In genomic region chr11:3849297-3849874, GRCh38 we compare ENCODE assay signal across 9 cellular contexts. TPM values are rescaled to one million over a fixed set of nuclear protein-coding genes. Genes with fewer than 3 reads are reported as not detected.
A peak's percentile ranks its signal among the peaks of the same experiment; 100 is the strongest.
DNase-seq lines count a peak whose midpoint lies in the region; ATAC-seq, FAIRE-seq and TF ChIP-seq lines count a peak whose summit lies in the region.
"Had no signal": no experiment of that assay in that cellular context is flagged by ENCODE, and none has a peak within 500 bp of the region (broad histone marks: within the 10 kb centered on the region; RNA-seq: fewer than 3 reads in every experiment).

No MANE protein-coding gene starts in this region.

- WGBS in mammary epithelial cell (ENCODE audit: low coverage, missing lambda C conversion rate): 64% methylated on average over 10 of the region's 10 CpGs
- WGBS in HepG2 (ENCODE audit: low lambda C conversion rate): 38% methylated on average over 10 of the region's 10 CpGs

- CTCF ChIA-PET in mammary epithelial cell (lab: Charles Lee; ENCODE audit: low non-redundant PET) (interaction anchor here (0.6 to 1.4 kb wide), 7 partner anchors 10 to 233 kb away, joined by 3 to 33 read pairs (median 5); no protein-coding TSS in a partner anchor), HepG2 (lab: Yijun Ruan, JAX; ENCODE audit: low intra/inter-chr PET ratio, low total read pairs) (interaction anchor here (4.5 kb wide), 1 partner anchor 224 kb away, joined by 28 read pairs; no protein-coding TSS in a partner anchor)

- no peak for TF ChIP-seq POLR2A in HepG2 (IDR thresholded peaks at IDR 0.05; ENCODE audit: insufficient read depth in 1 of 2, low read depth in 2 of 2, low read length in 2 of 2)
- TF ChIP-seq POLR2A in vagina (IDR thresholded peaks at IDR 0.05): no peak

- intact Hi-C loops in mammary epithelial cell (cut with micrococcal nuclease) (loop anchor here (1.0 kb wide), 1 partner anchor 223 kb away; no protein-coding TSS in a partner anchor), HepG2 (cut with micrococcal nuclease; ENCODE audit: unreplicated experiment) (loop anchor here (1.0 kb wide), 1 partner anchor 223 kb away; no protein-coding TSS in a partner anchor), vagina (cut with DNase I) (loop anchor here (2.0 kb wide), 1 partner anchor 223 kb away; no protein-coding TSS in a partner anchor)

- no peaks in the 10 kb centered on the region for H3K9me3 ChIP-seq in mammary epithelial cell (replicated peaks; ENCODE audit: insufficient read depth, low read length)
- H3K9me3 ChIP-seq in HepG2 (ENCODE audit: low read length): no peaks in the 10 kb centered on the region
- H3K9me3 ChIP-seq in vagina: no peaks in the 10 kb centered on the region
- H3K9me3 ChIP-seq: BLaER1 had no signal

- FAIRE-seq in HepG2 (lab: Jason Lieb, UNC): peak; percentile 92

- peak; percentile 59 to 74 for TF ChIP-seq CTCF in mammary epithelial cell (conservative IDR thresholded peaks at IDR 0.05 in 1 of 2, IDR thresholded peaks at IDR 0.05 in 1 of 2; ENCODE audit: extremely low read depth in 1 of 2, insufficient read depth in 1 of 2, low read depth in 1 of 2, low read length in 2 of 2)
- TF ChIP-seq CTCF in HepG2 (CRISPR knock-in tag; IDR thresholded peaks at IDR 0.05): peak; percentile 70
- peak; percentile 26 to 64 (median 61) for TF ChIP-seq CTCF in vagina (IDR thresholded peaks at IDR 0.05)

- H2AFZ ChIP-seq in mammary epithelial cell (ENCODE audit: low read depth, low read length): no peak overlapping the region
- H2AFZ ChIP-seq in HepG2 (ENCODE audit: low read length): no peak overlapping the region

- H4K20me1 ChIP-seq in mammary epithelial cell (ENCODE audit: insufficient read depth, low read length) (no peaks in the 10 kb centered on the region), HepG2 (ENCODE audit: insufficient read depth, low read length) (no peaks in the 10 kb centered on the region)
- H4K20me1 ChIP-seq: BLaER1 had no signal

- H3K4me3 ChIP-seq in mammary epithelial cell (replicated peaks in 1 of 3; ENCODE audit: insufficient read depth in 1 of 3, low read depth in 2 of 3, low read length in 3 of 3) (no peak overlapping the region), HepG2 (replicated peaks in 1 of 3; ENCODE audit: insufficient read depth in 1 of 3, low read depth in 2 of 3, low read length in 3 of 3) (no peak overlapping the region), vagina (no peak overlapping the region)
- H3K4me3 ChIP-seq: BLaER1 had no signal

- in situ Hi-C loops in mammary epithelial cell (cut with MboI; ENCODE audit: low sequenced_read_pairs in 2 of 2) (loop anchor here (5.0 kb wide), 2 partner anchors 218 to 223 kb away; no protein-coding TSS in a partner anchor), HepG2 (cut with HindIII; ENCODE audit: extremely low pct_ligation_motif_present, low pct_unique_long_range_greater_than_20kb) (loop anchor here (5.0 kb wide), 1 partner anchor 223 kb away; no protein-coding TSS in a partner anchor)

- dilution Hi-C loops in mammary epithelial cell (cut with HindIII; ENCODE audit: low sequenced_read_pairs): no loop called here

- H3K4me1 ChIP-seq in mammary epithelial cell (ENCODE audit: insufficient read depth, low read length) (peaks cover 4% of the 10 kb centered on the region), HepG2 (ENCODE audit: insufficient read depth, low read length) (peaks cover 28% of the 10 kb centered on the region), vagina (peaks cover 14% of the 10 kb centered on the region)

- TF ChIP-seq EP300 in HepG2 (IDR thresholded peaks at IDR 0.05; ENCODE audit: low read depth in 2 of 2, low read length in 2 of 2) (no peak), HepG2 (CRISPR knock-in tag; IDR thresholded peaks at IDR 0.05; ENCODE audit: borderline replicate concordance) (no peak)

- H3K27me3 ChIP-seq in mammary epithelial cell (ENCODE audit: insufficient read depth, low read length): no peaks in the 10 kb centered on the region
- H3K27me3 ChIP-seq in HepG2 (ENCODE audit: control insufficient read depth in 1 of 2, insufficient read depth in 2 of 2, low read length in 2 of 2): no peaks in the 10 kb centered on the region
- H3K27me3 ChIP-seq in vagina: no peaks in the 10 kb centered on the region
- H3K27me3 ChIP-seq: BLaER1 had no signal

- ATAC-seq in HG03378 (IDR thresholded peaks at IDR 0.05; ENCODE audit: unreplicated experiment) (peak; percentile 43), HepG2 (peak; percentile 86)

- H3K36me3 ChIP-seq in mammary epithelial cell (ENCODE audit: insufficient read depth, low read length) (no peaks in the 10 kb centered on the region), HepG2 (replicated peaks in 1 of 2; ENCODE audit: control insufficient read depth in 1 of 2, insufficient read depth in 2 of 2, low read length in 2 of 2) (no peaks in the 10 kb centered on the region), vagina (no peaks in the 10 kb centered on the region)
- H3K36me3 ChIP-seq: BLaER1 had no signal

- no peaks in the 10 kb centered on the region for H3K79me2 ChIP-seq in mammary epithelial cell (ENCODE audit: insufficient read depth, low read length)
- H3K79me2 ChIP-seq in HepG2 (ENCODE audit: insufficient read depth, low read length): no peaks in the 10 kb centered on the region

- POLR2A ChIA-PET in HepG2 (lab: Yijun Ruan, JAX): interaction anchor here (1.0 to 1.3 kb wide), 4 partner anchors 31 to 109 kb away, joined by 3 to 8 read pairs (median 4); partner anchors contain the start of gene PGAP2

- no peak overlapping the region for H3K27ac ChIP-seq in mammary epithelial cell (ENCODE audit: insufficient read depth, low read depth, low read length)
- H3K27ac ChIP-seq in HepG2 (ENCODE audit: extremely low read length, insufficient read depth, low read length): no peak overlapping the region
- H3K27ac ChIP-seq in vagina: no peak overlapping the region
- H3K27ac ChIP-seq: BLaER1 had no signal

- BruUV-seq in mammary epithelial cell (replicated peaks; lab: Mats Ljungman, UMichigan): no TSS peak
- no TSS peak for BruUV-seq in HepG2 (replicated peaks; lab: Mats Ljungman, UMichigan)

- no peak overlapping the region for H3K9ac ChIP-seq in mammary epithelial cell (ENCODE audit: insufficient read depth, low read length)
- H3K9ac ChIP-seq in HepG2 (ENCODE audit: insufficient read depth, low read depth, low read length): no peak overlapping the region
- H3K9ac ChIP-seq: BLaER1 had no signal

- H3K4me2 ChIP-seq in mammary epithelial cell (ENCODE audit: insufficient read depth, low read depth, low read length) (no peak overlapping the region), HepG2 (ENCODE audit: low read depth, low read length) (peak overlapping the region; percentile 13; the same call in 1 of the 2 replicates)
- H3K4me2 ChIP-seq: BLaER1 had no signal

- TF ChIP-seq RAD21 in HepG2 (CRISPR knock-in tag; IDR thresholded peaks at IDR 0.05): peak; percentile 63; the same call in 1 of the 2 replicates

- DNase-seq in DMS153 treated with DMSO at 0.1 percent for 48 hours (lab: John Stamatoyannopoulos, UW; ENCODE audit: unreplicated experiment) (peak; percentile 33), DMS153 (lab: John Stamatoyannopoulos, UW) (no peak), RPMI7951 (ENCODE audit: low read depth) (peak; percentile 47), mammary epithelial cell (peak; percentile 32), HepG2 (ENCODE audit: low spot score) (peak; percentile 41), vagina (ENCODE audit: extremely low spot score in 2 of 2) (no peak), NCI-H524 treated with DMSO at 0.1 percent for 48 hours (lab: John Stamatoyannopoulos, UW) (no peak)

RNA-seq across cellular contexts. Expression of gene STIM1, which starts 6.1 kb away (rescaled TPM):
- total RNA-seq in RPMI7951 (2014; rRNA removed; shearing (Covaris generic)): 13.8 and 14.5 TPM in 2 replicates
- 10 to 100 TPM; 57.0 to 74.0 TPM for total RNA-seq in mammary epithelial cell
- 45.2 TPM for polyA plus RNA-seq in mammary epithelial cell
- 74.4 TPM for polyA minus RNA-seq in mammary epithelial cell
- 16.3 and 19.2 TPM in 2 replicates for total RNA-seq in HepG2 (2016; rRNA removed; fragmentation: Illumina TruSeq; extraction: Trizol)
- 4.1 and 5.8 TPM in 2 replicates for total RNA-seq in HepG2 (2016; cell fraction: cytosol; rRNA removed; fragmentation: Illumina TruSeq; extraction: Trizol; ENCODE audit: low read depth)
- 10.3 and 20.0 TPM in 2 replicates for total RNA-seq in HepG2 (2016; cell fraction: insoluble cytoplasmic fraction; rRNA removed; fragmentation: Illumina TruSeq; extraction: Trizol)
- 9.1 and 11.2 TPM in 2 replicates for total RNA-seq in HepG2 (2016; cell fraction: membrane; rRNA removed; fragmentation: Illumina TruSeq; extraction: Trizol)
- 32.4 and 32.5 TPM in 2 replicates for total RNA-seq in HepG2 (2016; cell fraction: nucleus; rRNA removed; fragmentation: Illumina TruSeq; extraction: Trizol)
- 28.5 and 33.3 TPM in 2 replicates for polyA plus RNA-seq in HepG2 (2011; rRNA removed)
- polyA plus RNA-seq in HepG2 (2011; cell fraction: cytosol; rRNA removed): 25.0 and 31.9 TPM in 2 replicates
- polyA plus RNA-seq in HepG2 (2011; cell fraction: nucleus; rRNA removed): 53.3 and 57.1 TPM in 2 replicates
- polyA plus RNA-seq in HepG2 (2012): 41.4 and 42.4 TPM in 2 replicates
- 2.6 TPM in 2 replicates for polyA plus RNA-seq in HepG2 (2016; cell fraction: cytosol; fragmentation: Illumina TruSeq; extraction: Trizol; ENCODE audit: low read depth)
- polyA plus RNA-seq in HepG2 (2016; cell fraction: insoluble cytoplasmic fraction; fragmentation: Illumina TruSeq; extraction: Trizol; ENCODE audit: low read depth): 10.3 and 12.6 TPM in 2 replicates
- 7.0 and 7.4 TPM in 2 replicates for polyA plus RNA-seq in HepG2 (2016; cell fraction: membrane; fragmentation: Illumina TruSeq; extraction: Trizol; ENCODE audit: low read depth)
- 37.7 and 37.8 TPM in 2 replicates for polyA plus RNA-seq in HepG2 (2016; cell fraction: nucleus; fragmentation: Illumina TruSeq; extraction: Trizol; ENCODE audit: insufficient read depth, low read depth)
- 46.4 and 107 TPM in 2 replicates for polyA minus RNA-seq in HepG2 (2011; rRNA and poly(A)+ RNA removed; ENCODE audit: low replicate concordance)
- polyA minus RNA-seq in HepG2 (2011; cell fraction: cytosol; rRNA and poly(A)+ RNA removed): 35.8 and 57.5 TPM in 2 replicates
- 43.4 and 64.5 TPM in 2 replicates for polyA minus RNA-seq in HepG2 (2011; cell fraction: nucleus; rRNA and poly(A)+ RNA removed)
- 68.8 TPM for total RNA-seq in vagina

RNA-seq across cellular contexts. Expression of gene RHOG, which starts 8.6 kb away (rescaled TPM):
- 26.3 and 27.8 TPM in 2 replicates for total RNA-seq in RPMI7951 (2014; rRNA removed; shearing (Covaris generic))
- total RNA-seq in mammary epithelial cell (10 to 100 TPM; 11.5 to 61.4 TPM), HepG2 (2016; rRNA removed; fragmentation: Illumina TruSeq; extraction: Trizol) (7.7 TPM in 2 replicates), vagina (107 TPM)
- polyA plus RNA-seq in mammary epithelial cell (92.3 TPM), HepG2 (2011; rRNA removed) (23.4 and 27.1 TPM in 2 replicates)
- polyA minus RNA-seq in mammary epithelial cell: 107 TPM
- 2.6 and 3.6 TPM in 2 replicates for total RNA-seq in HepG2 (2016; cell fraction: cytosol; rRNA removed; fragmentation: Illumina TruSeq; extraction: Trizol; ENCODE audit: low read depth)
- 5.8 and 6.8 TPM in 2 replicates for total RNA-seq in HepG2 (2016; cell fraction: insoluble cytoplasmic fraction; rRNA removed; fragmentation: Illumina TruSeq; extraction: Trizol)
- total RNA-seq in HepG2 (2016; cell fraction: membrane; rRNA removed; fragmentation: Illumina TruSeq; extraction: Trizol): 5.8 and 7.4 TPM in 2 replicates
- total RNA-seq in HepG2 (2016; cell fraction: nucleus; rRNA removed; fragmentation: Illumina TruSeq; extraction: Trizol): 5.9 and 6.2 TPM in 2 replicates
- polyA plus RNA-seq in HepG2 (2011; cell fraction: cytosol; rRNA removed): 28.2 and 39.4 TPM in 2 replicates
- 16.2 and 18.8 TPM in 2 replicates for polyA plus RNA-seq in HepG2 (2011; cell fraction: nucleus; rRNA removed)
- 15.8 and 27.4 TPM in 2 replicates for polyA plus RNA-seq in HepG2 (2012)
- polyA plus RNA-seq in HepG2 (2016; cell fraction: cytosol; fragmentation: Illumina TruSeq; extraction: Trizol; ENCODE audit: low read depth): 9.6 and 10.7 TPM in 2 replicates
- polyA plus RNA-seq in HepG2 (2016; cell fraction: insoluble cytoplasmic fraction; fragmentation: Illumina TruSeq; extraction: Trizol; ENCODE audit: low read depth): 21.0 and 25.0 TPM in 2 replicates
- polyA plus RNA-seq in HepG2 (2016; cell fraction: membrane; fragmentation: Illumina TruSeq; extraction: Trizol; ENCODE audit: low read depth): 18.5 and 19.3 TPM in 2 replicates
- polyA plus RNA-seq in HepG2 (2016; cell fraction: nucleus; fragmentation: Illumina TruSeq; extraction: Trizol; ENCODE audit: insufficient read depth, low read depth): 22.3 and 26.4 TPM in 2 replicates
- 83.5 and 114 TPM in 2 replicates for polyA minus RNA-seq in HepG2 (2011; rRNA and poly(A)+ RNA removed; ENCODE audit: low replicate concordance)
- polyA minus RNA-seq in HepG2 (2011; cell fraction: cytosol; rRNA and poly(A)+ RNA removed): 21.8 and 27.6 TPM in 2 replicates
- polyA minus RNA-seq in HepG2 (2011; cell fraction: nucleus; rRNA and poly(A)+ RNA removed): 11.5 and 17.4 TPM in 2 replicates

RNA-seq across cellular contexts. Expression of gene PGAP2, which starts 41.0 kb away (rescaled TPM):
- 7.6 and 9.0 TPM in 2 replicates for total RNA-seq in RPMI7951 (2014; rRNA removed; shearing (Covaris generic))
- total RNA-seq in mammary epithelial cell (10 to 100 TPM; 20.3 to 36.4 TPM), HepG2 (2016; rRNA removed; fragmentation: Illumina TruSeq; extraction: Trizol) (16.8 and 21.5 TPM in 2 replicates), vagina (19.6 TPM)
- polyA plus RNA-seq in mammary epithelial cell (45.2 TPM), HepG2 (2011; rRNA removed) (46.8 and 47.8 TPM in 2 replicates)
- polyA minus RNA-seq in mammary epithelial cell: 74.2 TPM
- 20.3 and 25.5 TPM in 2 replicates for total RNA-seq in HepG2 (2016; cell fraction: cytosol; rRNA removed; fragmentation: Illumina TruSeq; extraction: Trizol; ENCODE audit: low read depth)
- 17.1 and 19.6 TPM in 2 replicates for total RNA-seq in HepG2 (2016; cell fraction: insoluble cytoplasmic fraction; rRNA removed; fragmentation: Illumina TruSeq; extraction: Trizol)
- total RNA-seq in HepG2 (2016; cell fraction: membrane; rRNA removed; fragmentation: Illumina TruSeq; extraction: Trizol): 36.5 and 42.1 TPM in 2 replicates
- 16.9 and 22.3 TPM in 2 replicates for total RNA-seq in HepG2 (2016; cell fraction: nucleus; rRNA removed; fragmentation: Illumina TruSeq; extraction: Trizol)
- polyA plus RNA-seq in HepG2 (2011; cell fraction: cytosol; rRNA removed): 34.6 and 41.7 TPM in 2 replicates
- 70.5 and 72.6 TPM in 2 replicates for polyA plus RNA-seq in HepG2 (2011; cell fraction: nucleus; rRNA removed)
- 17.5 and 20.8 TPM in 2 replicates for polyA plus RNA-seq in HepG2 (2012)
- 42.7 and 51.8 TPM in 2 replicates for polyA plus RNA-seq in HepG2 (2016; cell fraction: cytosol; fragmentation: Illumina TruSeq; extraction: Trizol; ENCODE audit: low read depth)
- 29.8 and 30.5 TPM in 2 replicates for polyA plus RNA-seq in HepG2 (2016; cell fraction: insoluble cytoplasmic fraction; fragmentation: Illumina TruSeq; extraction: Trizol; ENCODE audit: low read depth)
- polyA plus RNA-seq in HepG2 (2016; cell fraction: membrane; fragmentation: Illumina TruSeq; extraction: Trizol; ENCODE audit: low read depth): 58.5 and 61.9 TPM in 2 replicates
- polyA plus RNA-seq in HepG2 (2016; cell fraction: nucleus; fragmentation: Illumina TruSeq; extraction: Trizol; ENCODE audit: insufficient read depth, low read depth): 62.7 and 64.3 TPM in 2 replicates
- polyA minus RNA-seq in HepG2 (2011; rRNA and poly(A)+ RNA removed; ENCODE audit: low replicate concordance): 72.3 and 77.1 TPM in 2 replicates
- polyA minus RNA-seq in HepG2 (2011; cell fraction: cytosol; rRNA and poly(A)+ RNA removed): 15.6 and 19.4 TPM in 2 replicates
- polyA minus RNA-seq in HepG2 (2011; cell fraction: nucleus; rRNA and poly(A)+ RNA removed): 9.1 and 11.2 TPM in 2 replicates

RNA-seq across cellular contexts. Expression of gene NUP98, which starts 52.0 kb away (rescaled TPM):
- 77.0 and 97.9 TPM in 2 replicates for total RNA-seq in RPMI7951 (2014; rRNA removed; shearing (Covaris generic))
- total RNA-seq in mammary epithelial cell: 100 to 1,000 TPM in 1 of 2 donors, 10 to 100 TPM in 1; 73.6 to 108 TPM
- polyA plus RNA-seq in mammary epithelial cell: 105 TPM
- 493 TPM for polyA minus RNA-seq in mammary epithelial cell
- 85.3 and 126 TPM in 2 replicates for total RNA-seq in HepG2 (2016; rRNA removed; fragmentation: Illumina TruSeq; extraction: Trizol)
- 43.1 and 51.6 TPM in 2 replicates for total RNA-seq in HepG2 (2016; cell fraction: cytosol; rRNA removed; fragmentation: Illumina TruSeq; extraction: Trizol; ENCODE audit: low read depth)
- 89.3 and 123 TPM in 2 replicates for total RNA-seq in HepG2 (2016; cell fraction: insoluble cytoplasmic fraction; rRNA removed; fragmentation: Illumina TruSeq; extraction: Trizol)
- total RNA-seq in HepG2 (2016; cell fraction: membrane; rRNA removed; fragmentation: Illumina TruSeq; extraction: Trizol): 26.3 and 32.0 TPM in 2 replicates
- 76.7 and 93.4 TPM in 2 replicates for total RNA-seq in HepG2 (2016; cell fraction: nucleus; rRNA removed; fragmentation: Illumina TruSeq; extraction: Trizol)
- 73.6 and 76.6 TPM in 2 replicates for polyA plus RNA-seq in HepG2 (2011; rRNA removed)
- polyA plus RNA-seq in HepG2 (2011; cell fraction: cytosol; rRNA removed): 69.6 and 79.5 TPM in 2 replicates
- 104 and 106 TPM in 2 replicates for polyA plus RNA-seq in HepG2 (2011; cell fraction: nucleus; rRNA removed)
- 30.9 and 40.3 TPM in 2 replicates for polyA plus RNA-seq in HepG2 (2012)
- 3.7 and 4.0 TPM in 2 replicates for polyA plus RNA-seq in HepG2 (2016; cell fraction: cytosol; fragmentation: Illumina TruSeq; extraction: Trizol; ENCODE audit: low read depth)
- 75.4 and 87.3 TPM in 2 replicates for polyA plus RNA-seq in HepG2 (2016; cell fraction: insoluble cytoplasmic fraction; fragmentation: Illumina TruSeq; extraction: Trizol; ENCODE audit: low read depth)
- 7.2 and 10.0 TPM in 2 replicates for polyA plus RNA-seq in HepG2 (2016; cell fraction: membrane; fragmentation: Illumina TruSeq; extraction: Trizol; ENCODE audit: low read depth)
- polyA plus RNA-seq in HepG2 (2016; cell fraction: nucleus; fragmentation: Illumina TruSeq; extraction: Trizol; ENCODE audit: insufficient read depth, low read depth): 69.6 and 70.2 TPM in 2 replicates
- polyA minus RNA-seq in HepG2 (2011; rRNA and poly(A)+ RNA removed; ENCODE audit: low replicate concordance): 297 and 701 TPM in 2 replicates
- polyA minus RNA-seq in HepG2 (2011; cell fraction: cytosol; rRNA and poly(A)+ RNA removed): 83.2 and 92.9 TPM in 2 replicates
- polyA minus RNA-seq in HepG2 (2011; cell fraction: nucleus; rRNA and poly(A)+ RNA removed): 87.9 and 109 TPM in 2 replicates
- 110 TPM for total RNA-seq in vagina

Comparison
In these comparisons a context has a peak if more than half of its experiments do, and no peak if none do; other contexts are left out.
1. DNase-seq: peak in DMS153 treated with DMSO at 0.1 percent for 48 hours (single experiment), RPMI7951 (single experiment), mammary epithelial cell (single experiment) and HepG2 (single experiment); none in DMS153 (single experiment), vagina (0 of 2) and NCI-H524 treated with DMSO at 0.1 percent for 48 hours (single experiment).
2. Peak in every context shown above with its lines, with median percentiles within 50 percentile points of each other: CTCF ChIP-seq.